Comparison of ENCODE assay signal across 11 cellular contexts in genomic region chr4:40199179-40199670, GRCh38. TPM values are rescaled to one million over a fixed set of nuclear protein-coding genes. Genes with fewer than 3 reads are reported as not detected.
DNase-seq lines count a peak whose midpoint lies in the region; ATAC-seq and TF ChIP-seq lines count a peak whose summit lies in the region.
"Had no signal": no experiment of that assay in that cellular context is flagged by ENCODE, and none has a peak within 500 bp of the region (broad histone marks: within the 10 kb centered on the region; RNA-seq: fewer than 3 reads in every experiment).

No MANE protein-coding gene starts in this region.

- no peaks in the 10 kb centered on the region for H3K9me3 ChIP-seq in Loucy (ENCODE audit: insufficient read depth, low read depth, low read length)
- H3K9me3 ChIP-seq: heart right ventricle had no signal

- peaks cover 63% of the 10 kb centered on the region for H3K36me3 Mint-ChIP-seq in activated naive CD8-positive, alpha-beta T cell treated with anti-CD3 and anti-CD28 coated beads, Interleukin-2, amount 10 ng/mL, durations not matched to agents 7 days and 5 days

- H3K27me3 Mint-ChIP-seq in activated naive CD8-positive, alpha-beta T cell treated with anti-CD3 and anti-CD28 coated beads, Interleukin-2, amount 10 ng/mL, durations not matched to agents 7 days and 5 days: no peaks in the 10 kb centered on the region

- peak overlapping the region; percentile 93 for H3K4me3 Mint-ChIP-seq in activated naive CD8-positive, alpha-beta T cell treated with anti-CD3 and anti-CD28 coated beads, Interleukin-2, amount 10 ng/mL, durations not matched to agents 7 days and 5 days
- H3K4me3 Mint-ChIP-seq: dendritic cell treated with granulocyte-macrophage colony-stimulating factor and Interleukin-4, amounts not matched to agents 40 ng/mL and 50 ng/mL, for 4 days had no signal

- no peak for ATAC-seq in activated naive CD8-positive, alpha-beta T cell treated with anti-CD3 and anti-CD28 coated beads, Interleukin-2, amount 10 ng/mL, durations not matched to agents 7 days and 5 days (ENCODE audit: low read depth)
- ATAC-seq in HG02610 (IDR thresholded peaks at IDR 0.05; ENCODE audit: unreplicated experiment) (no peak), HG03095 (IDR thresholded peaks at IDR 0.05; ENCODE audit: unreplicated experiment) (no peak)

- H3K4me1 ChIP-seq in Loucy (ENCODE audit: insufficient read depth, low read length, poor library complexity, severe bottlenecking): peaks cover 34% of the 10 kb centered on the region
- H3K4me1 ChIP-seq in rectal smooth muscle tissue (ENCODE audit: control insufficient read depth, insufficient read depth, low read length): no peaks in the 10 kb centered on the region

- peaks cover 100% of the 10 kb centered on the region for H3K79me2 ChIP-seq in Loucy (ENCODE audit: insufficient read depth, low read length)

- POLR2A ChIA-PET in activated naive CD8-positive, alpha-beta T cell treated with anti-CD3 and anti-CD28 coated beads, Interleukin-2, amount 10 ng/mL, durations not matched to agents 7 days and 5 days (lab: Charles Lee): interaction anchor here (1.0 to 11.5 kb wide), 21 partner anchors 10 to 352 kb away, joined by 3 to 360 read pairs (median 14); partner anchors contain the start of gene N4BP2

- H3F3A ChIP-seq in Loucy (ENCODE audit: low read depth): peaks cover 12% of the 10 kb centered on the region

- peak overlapping the region; percentile 96 for H3K4me2 ChIP-seq in Loucy (ENCODE audit: low read depth, low read length, poor library complexity, severe bottlenecking)

- peak overlapping the region; percentile 97 for H3K27ac Mint-ChIP-seq in activated naive CD8-positive, alpha-beta T cell treated with anti-CD3 and anti-CD28 coated beads, Interleukin-2, amount 10 ng/mL, durations not matched to agents 7 days and 5 days

- TF ChIP-seq CTCF in Loucy (conservative IDR thresholded peaks at IDR 0.05; ENCODE audit: low read length): no peak

- DNase-seq in GF-D8 (lab: John Stamatoyannopoulos, UW) (peak; percentile 27), putamen (ENCODE audit: low spot score) (no peak), COLO668 (lab: John Stamatoyannopoulos, UW; ENCODE audit: unreplicated experiment) (no peak)
- no peak for DNase-seq in activated naive CD8-positive, alpha-beta T cell treated with anti-CD3 and anti-CD28 coated beads, Interleukin-2, amount 10 ng/mL, durations not matched to agents 7 days and 5 days
- DNase-seq: heart right ventricle had no signal

- peaks cover 11% of the 10 kb centered on the region for H3K27me3 ChIP-seq in Loucy (ENCODE audit: insufficient read depth, low read length, poor library complexity, severe bottlenecking)
- H3K27me3 ChIP-seq in rectal smooth muscle tissue (ENCODE audit: control insufficient read depth, insufficient read depth, low read length): no peaks in the 10 kb centered on the region

- H3K4me1 Mint-ChIP-seq in activated naive CD8-positive, alpha-beta T cell treated with anti-CD3 and anti-CD28 coated beads, Interleukin-2, amount 10 ng/mL, durations not matched to agents 7 days and 5 days: peaks cover 38% of the 10 kb centered on the region

- H3K27ac ChIP-seq in rectal smooth muscle tissue (ENCODE audit: low read depth, low read length): no peak overlapping the region

- H3K9ac ChIP-seq in Loucy (ENCODE audit: low read depth, low read length, poor library complexity, severe bottlenecking) (peak overlapping the region; percentile 96), rectal smooth muscle tissue (ENCODE audit: low read length) (no peak overlapping the region)

- H2AFZ ChIP-seq in Loucy (ENCODE audit: low read length): no peak overlapping the region

- no peaks in the 10 kb centered on the region for H3K9me3 Mint-ChIP-seq in activated naive CD8-positive, alpha-beta T cell treated with anti-CD3 and anti-CD28 coated beads, Interleukin-2, amount 10 ng/mL, durations not matched to agents 7 days and 5 days
- H3K9me3 Mint-ChIP-seq: dendritic cell treated with granulocyte-macrophage colony-stimulating factor and Interleukin-4, amounts not matched to agents 40 ng/mL and 50 ng/mL, for 4 days had no signal

- H3K36me3 ChIP-seq in Loucy (ENCODE audit: insufficient read depth, low read length) (peaks cover 24% of the 10 kb centered on the region), rectal smooth muscle tissue (ENCODE audit: control insufficient read depth, insufficient read depth, low read length) (peaks cover 2% of the 10 kb centered on the region)
- H3K36me3 ChIP-seq: heart right ventricle had no signal

- peak overlapping the region; percentile 96 for H3K4me3 ChIP-seq in Loucy (ENCODE audit: low read length, poor library complexity, severe bottlenecking)
- H3K4me3 ChIP-seq in rectal smooth muscle tissue (ENCODE audit: low read length): peak overlapping the region; percentile 60

- H3K9me2 ChIP-seq in Loucy (replicated peaks; ENCODE audit: low read depth, low read length): no peaks in the 10 kb centered on the region

- H4K20me1 ChIP-seq in Loucy (ENCODE audit: insufficient read depth, low read length, poor library complexity, severe bottlenecking): peaks cover 66% of the 10 kb centered on the region

RNA-seq across cellular contexts. Expression of gene RHOH, which starts 2.4 kb away (rescaled TPM):
- 100 to 1,000 TPM; 187 to 190 TPM for total RNA-seq in activated naive CD8-positive, alpha-beta T cell treated with anti-CD3 and anti-CD28 coated beads, Interleukin-2, amount 10 ng/mL, durations not matched to agents 7 days and 5 days
- total RNA-seq: Daoy had no signal
